11 cellular contexts compared by ENCODE assay signal in the genomic region with DNA sequence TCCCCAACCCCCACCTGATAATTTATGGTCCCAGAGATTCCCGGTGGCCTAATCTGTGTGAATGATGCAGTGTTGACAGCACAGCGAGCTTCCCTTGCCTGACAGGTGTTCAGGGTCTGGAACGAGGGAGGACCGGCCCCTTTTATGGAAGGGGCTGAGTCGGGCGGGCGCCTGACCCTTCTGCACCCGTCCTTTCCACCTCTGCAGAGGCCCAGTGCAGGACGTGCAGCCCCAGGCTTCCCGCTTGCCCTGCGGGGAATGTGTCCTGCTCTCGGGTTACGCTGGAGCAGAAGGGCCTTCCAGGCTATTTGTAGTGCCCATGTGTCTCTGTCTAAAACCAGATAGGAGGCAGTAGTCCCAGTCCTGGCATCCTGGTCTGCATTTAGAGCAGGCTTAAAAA. TPM values are rescaled to one million over a fixed set of nuclear protein-coding genes. Genes with fewer than 3 reads are reported as not detected.
DNase-seq lines count a peak whose midpoint lies in the region; ATAC-seq and TF ChIP-seq lines count a peak whose summit lies in the region.
"Had no signal": no experiment of that assay in that cellular context is flagged by ENCODE, and none has a peak within 500 bp of the region (broad histone marks: within the 10 kb centered on the region; RNA-seq: fewer than 3 reads in every experiment).

No MANE protein-coding gene starts in this region.

- no peak for TF ChIP-seq POLR2A in stomach (IDR thresholded peaks at IDR 0.05)

- no peak overlapping the region for H3K14ac ChIP-seq in trophoblast cell (ENCODE audit: low read length)

- WGBS in trophoblast cell (ENCODE audit: extremely low coverage, insufficient coverage, insufficient read length), result no CpG with 5 or more reads among the region's 13 CpGs
- 76 to 90% (median 82%) methylated on average over 8 to 13 of the region's 13 CpGs for WGBS in stomach, 5 donors

- no peak overlapping the region for H3K4ac ChIP-seq in trophoblast cell (ENCODE audit: low read depth, low read length)

- H3K79me1 ChIP-seq in trophoblast cell (ENCODE audit: low read length), result peaks cover 25% of the 10 kb centered on the region

- no peak for ATAC-seq in GM21447 (IDR thresholded peaks at IDR 0.05; ENCODE audit: unreplicated experiment)
- ATAC-seq: T-cell had no signal

- no peak overlapping the region for H2AFZ ChIP-seq in trophoblast cell (ENCODE audit: insufficient read depth, low read length, poor library complexity)

- no peaks in the 10 kb centered on the region for H3K27me3 ChIP-seq in trophoblast cell (ENCODE audit: insufficient read depth, low read length)
- peaks cover 0 to 18% (median 0%) of the 10 kb centered on the region in 3 donors for H3K27me3 ChIP-seq in stomach

- H3K9me3 ChIP-seq in trophoblast cell (ENCODE audit: insufficient read depth, low read depth, low read length), result no peaks in the 10 kb centered on the region
- no peaks in the 10 kb centered on the region for H3K9me3 ChIP-seq in stomach

- TF ChIP-seq EP300 in stomach (IDR thresholded peaks at IDR 0.05), result no peak

- intact Hi-C loops in stomach (cut with DNase I; ENCODE audit: low total_unique reads), result no loop called here

- peaks cover 46 to 47% of the 10 kb centered on the region in 2 experiments for H3K36me3 ChIP-seq in trophoblast cell (ENCODE audit: control insufficient read depth in 1 of 2, insufficient read depth in 2 of 2, low read length in 2 of 2)
- H3K36me3 ChIP-seq in stomach, result no peaks in the 10 kb centered on the region

- H3K4me3 Mint-ChIP-seq in glutamatergic neuron (ENCODE audit: unreplicated experiment), result peak overlapping the region; percentile 70
- H3K4me3 Mint-ChIP-seq: T-cell had no signal

- peak overlapping the region; percentile 7 for H3K4me2 ChIP-seq in trophoblast cell (ENCODE audit: low read length)

- no peak overlapping the region for H3K9ac ChIP-seq in trophoblast cell (ENCODE audit: low read length)

- H3K27me3 Mint-ChIP-seq in glutamatergic neuron (ENCODE audit: unreplicated experiment), result peaks cover 12% of the 10 kb centered on the region

- H3K27ac ChIP-seq in trophoblast cell (ENCODE audit: low read depth, low read length) (peak overlapping the region; percentile 85), stomach (peak overlapping the region in 2 of 5 donors; percentile 54 to 76)

- H3K4me1 Mint-ChIP-seq in glutamatergic neuron (ENCODE audit: low read depth, unreplicated experiment), result peaks cover 39% of the 10 kb centered on the region
- H3K4me1 Mint-ChIP-seq: T-cell had no signal

- H3K18ac ChIP-seq in trophoblast cell (ENCODE audit: low read length), result no peak overlapping the region

- peak overlapping the region; percentile 17 for H2BK5ac ChIP-seq in trophoblast cell (ENCODE audit: low read depth, low read length, poor library complexity)

- peaks cover 43 to 47% of the 10 kb centered on the region in 2 experiments for H3K4me1 ChIP-seq in trophoblast cell (ENCODE audit: control insufficient read depth in 1 of 2, insufficient read depth in 2 of 2, low read length in 2 of 2)
- H3K4me1 ChIP-seq in stomach, result peaks cover 0 to 27% (median 12%) of the 10 kb centered on the region in 4 donors

- H4K12ac ChIP-seq in trophoblast cell (ENCODE audit: low read depth, low read length), result no peak overlapping the region

- H4K91ac ChIP-seq in trophoblast cell (ENCODE audit: low read depth, low read length), result peak overlapping the region; percentile 85

- no peak overlapping the region for H3K4me3 ChIP-seq in trophoblast cell (ENCODE audit: low read depth, low read length)
- H3K4me3 ChIP-seq in stomach, result no peak overlapping the region

- TF ChIP-seq CTCF in glutamatergic neuron (IDR thresholded peaks at IDR 0.05; ENCODE audit: partially characterized antibody, unreplicated experiment), result no peak
- no peak for TF ChIP-seq CTCF in stomach (IDR thresholded peaks at IDR 0.05)

- H3K23ac ChIP-seq in trophoblast cell (ENCODE audit: low read length), result no peak overlapping the region

- H3K27ac Mint-ChIP-seq in glutamatergic neuron (ENCODE audit: unreplicated experiment), result peak overlapping the region; percentile 98
- H3K27ac Mint-ChIP-seq: T-cell had no signal

- DNase-seq in NCI-H1417 (lab: John Stamatoyannopoulos, UW) (peak; percentile 23 to 60 (median 24)), NCI-H1417 treated with DMSO at 0.1 percent for 48 hours (lab: John Stamatoyannopoulos, UW) (no peak), glutamatergic neuron (peak; percentile 68), trophoblast cell (no peak), stomach (no peak)
- DNase-seq: 8988T; activated CD4-positive, alpha-beta T cell treated with anti-CD3 and anti-CD28 coated beads, Interleukin-2, amount 50 U/mL, for 1 hour; NCI-H1092; T-cell had no signal

- peaks cover 5% of the 10 kb centered on the region for H3K79me2 ChIP-seq in trophoblast cell (ENCODE audit: control insufficient read depth, insufficient read depth, low read length, poor library complexity)

- peak overlapping the region; percentile 47 for H2BK120ac ChIP-seq in trophoblast cell (ENCODE audit: insufficient read depth, low read length, poor library complexity)

- H3K9me3 Mint-ChIP-seq in glutamatergic neuron (ENCODE audit: unreplicated experiment), result peaks cover 4% of the 10 kb centered on the region
- H3K9me3 Mint-ChIP-seq: T-cell had no signal

- no peak overlapping the region for H2BK12ac ChIP-seq in trophoblast cell (ENCODE audit: low read length)

- H4K8ac ChIP-seq in trophoblast cell (ENCODE audit: low read depth, low read length), result no peak overlapping the region

- H3K36me3 Mint-ChIP-seq in glutamatergic neuron (ENCODE audit: unreplicated experiment), result no peaks in the 10 kb centered on the region
- H3K36me3 Mint-ChIP-seq: T-cell had no signal

- no peak overlapping the region for H2AK5ac ChIP-seq in trophoblast cell (ENCODE audit: low read length)

RNA-seq across cellular contexts. Expression of gene SMTNL2, which starts 16.2 kb away (rescaled TPM):
- 22.0 TPM for total RNA-seq in glutamatergic neuron (ENCODE audit: unreplicated experiment)
- 71.8 and 77.6 TPM in 2 replicates for polyA plus RNA-seq in trophoblast cell (2013)
- total RNA-seq in stomach, result 1 to 10 TPM in 2 of 5 donors, not detected in 3; 1.1 to 1.9 TPM
- polyA plus RNA-seq in stomach, result 1 to 10 TPM in 1 of 3 donors, under 1 TPM in 1, not detected in 1; 0.50 to 1.9 TPM
- total RNA-seq: T-cell had no signal
- polyA plus RNA-seq: keratinocyte had no signal

RNA-seq across cellular contexts. Expression of gene GGT6, which starts 40.2 kb away (rescaled TPM):
- total RNA-seq in glutamatergic neuron (ENCODE audit: unreplicated experiment) (not detected), stomach (100 to 1,000 TPM in 1 of 5 donors, 10 to 100 TPM in 3, 1 to 10 TPM in 1; 5.8 to 147 (median 11.6) TPM)
- polyA plus RNA-seq in trophoblast cell (2013), result not detected in 2 replicates
- polyA plus RNA-seq in stomach, result 10 to 100 TPM in 2 of 3 donors, 1 to 10 TPM in 1; 4.4 to 22.2 (median 18.8) TPM
- total RNA-seq: T-cell had no signal

RNA-seq across cellular contexts. Expression of gene ALOX15, which starts 40.9 kb away (rescaled TPM):
- total RNA-seq in glutamatergic neuron (ENCODE audit: unreplicated experiment) (not detected), stomach (1 to 10 TPM in 2 of 5 donors, not detected in 3; 1.2 to 3.1 TPM)
- 1.6 and 1.9 TPM in 2 replicates for polyA plus RNA-seq in trophoblast cell (2013)
- under 1 TPM in 1 of 3 donors, not detected in 2; 0.03 TPM for polyA plus RNA-seq in stomach

RNA-seq across cellular contexts. Expression of gene MYBBP1A, which starts 45.4 kb away (rescaled TPM):
- total RNA-seq in glutamatergic neuron (ENCODE audit: unreplicated experiment) (44.8 TPM), stomach (100 to 1,000 TPM in 2 of 5 donors, 10 to 100 TPM in 3; 38.6 to 237 (median 73.2) TPM)
- 12.1 and 12.4 TPM in 2 replicates for polyA plus RNA-seq in trophoblast cell (2013)
- 10 to 100 TPM; 14.1 to 32.2 (median 21.5) TPM for polyA plus RNA-seq in stomach

Comparison
In these comparisons a context has a peak if more than half of its experiments do, and no peak if none do; other contexts are left out.
1. DNase-seq: peak in NCI-H1417 (3 of 3) and glutamatergic neuron (single experiment); none in NCI-H1417 treated with DMSO at 0.1 percent for 48 hours (single experiment), trophoblast cell (0 of 2) and stomach (single experiment).